In genomic region chr9:89903076-89903475, GRCh38 we compare ENCODE assay signal across 2 cellular contexts.
TF ChIP-seq lines count a peak whose summit lies in the region.

No MANE protein-coding gene starts in this region.

TF ChIP-seq in H1, 55 proteins besides CTCF, POLR2A, EP300 and RAD21:
- TF ChIP-seq SRF (IDR thresholded peaks at IDR 0.05; ENCODE audit: low read depth, low read length): no peak
- no peak for TF ChIP-seq NANOG (IDR thresholded peaks at IDR 0.05; ENCODE audit: insufficient read depth, low read depth, low read length, poor library complexity, severe bottlenecking)
- no peak for TF ChIP-seq RNF2 (IDR thresholded peaks at IDR 0.05; ENCODE audit: borderline replicate concordance, low read depth, low read length, missing control alignments, poor library complexity, severe bottlenecking)
- TF ChIP-seq CHD1 (IDR thresholded peaks at IDR 0.05; ENCODE audit: low read depth, low read length): no peak
- TF ChIP-seq SIN3A (conservative IDR thresholded peaks at IDR 0.05 in 1 of 2, IDR thresholded peaks at IDR 0.05 in 1 of 2; ENCODE audit: low read depth in 1 of 2, low read length in 2 of 2): no peak
- TF ChIP-seq KDM5A (IDR thresholded peaks at IDR 0.05; ENCODE audit: low read length): no peak
- TF ChIP-seq KDM4A (IDR thresholded peaks at IDR 0.05; ENCODE audit: low read depth, low read length, severe bottlenecking): no peak
- TF ChIP-seq POLR2AphosphoS5 (IDR thresholded peaks at IDR 0.05; ENCODE audit: low read depth, low read length): no peak
- no peak for TF ChIP-seq GABPA (IDR thresholded peaks at IDR 0.05; ENCODE audit: borderline replicate concordance, insufficient read depth, low read length)
- TF ChIP-seq CREB1 (IDR thresholded peaks at IDR 0.05): no peak
- TF ChIP-seq PHF8 (conservative IDR thresholded peaks at IDR 0.05; ENCODE audit: low read depth, low read length): no peak
- no peak for TF ChIP-seq RFX5 (IDR thresholded peaks at IDR 0.05; ENCODE audit: borderline replicate concordance, low read depth, low read length)
- TF ChIP-seq ATF2 (IDR thresholded peaks at IDR 0.05; ENCODE audit: low read length): no peak
- no peak for TF ChIP-seq SP4 (IDR thresholded peaks at IDR 0.05; ENCODE audit: low read length)
- TF ChIP-seq EZH2 (IDR thresholded peaks at IDR 0.05; ENCODE audit: low read depth, low read length, severe bottlenecking): no peak
- TF ChIP-seq SP1 (IDR thresholded peaks at IDR 0.05; ENCODE audit: low read depth, low read length): no peak
- TF ChIP-seq TBP (IDR thresholded peaks at IDR 0.05; ENCODE audit: low read depth, low read length): no peak

TF ChIP-seq in SK-N-SH, 30 proteins besides CTCF, POLR2A, EP300 and RAD21 (continued from another document):
- no peak for TF ChIP-seq SMC3 (IDR thresholded peaks at IDR 0.05; ENCODE audit: low read depth, low read length)
- TF ChIP-seq NFIC (IDR thresholded peaks at IDR 0.05; ENCODE audit: borderline replicate concordance): no peak
- TF ChIP-seq RFX5 (IDR thresholded peaks at IDR 0.05; ENCODE audit: low read length): no peak
- no peak for TF ChIP-seq POLR2AphosphoS5 (IDR thresholded peaks at IDR 0.05; ENCODE audit: low read depth, low read length)
- TF ChIP-seq FOXM1 (IDR thresholded peaks at IDR 0.05; ENCODE audit: low read depth): no peak
